In the genomic region with DNA sequence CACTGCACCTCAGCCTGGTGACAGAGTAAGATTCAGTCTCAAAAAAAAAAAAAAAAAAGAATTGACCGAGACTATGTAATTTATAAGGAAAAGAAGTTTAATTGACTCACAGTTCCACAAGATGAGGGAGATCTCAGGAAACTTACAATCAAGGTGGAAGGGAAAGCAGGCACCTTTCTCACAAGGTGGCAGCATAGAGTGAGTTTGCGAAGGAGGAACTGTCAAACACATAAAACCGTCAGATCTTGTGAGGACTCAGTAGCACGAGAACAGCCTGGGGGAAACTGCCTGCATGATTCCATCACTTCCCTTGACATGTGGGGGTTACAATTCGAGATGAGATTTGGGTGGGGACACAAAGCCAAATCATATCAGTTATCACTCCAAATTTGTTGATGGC, we compare ENCODE assay signal across 16 cellular contexts.
DNase-seq lines count a peak whose midpoint lies in the region; ATAC-seq, FAIRE-seq and TF ChIP-seq lines count a peak whose summit lies in the region.
"Had no signal": no experiment of that assay in that cellular context is flagged by ENCODE, and none has a peak within 500 bp of the region (broad histone marks: within the 10 kb centered on the region; RNA-seq: fewer than 3 reads in every experiment).

No MANE protein-coding gene starts in this region.

- H3K4me3 ChIP-seq in DND-41 (ENCODE audit: low read depth in 1 of 2, low read length in 2 of 2) = no peak overlapping the region
- no peak overlapping the region for H3K4me3 ChIP-seq in OCI-LY1 (ENCODE audit: low read depth, low read length, poor library complexity, severe bottlenecking)
- no peak overlapping the region for H3K4me3 ChIP-seq in iPS DF 6.9 (ENCODE audit: low read length)
- H3K4me3 ChIP-seq in lower leg skin (ENCODE audit: low read depth, poor library complexity, severe bottlenecking) = no peak overlapping the region
- H3K4me3 ChIP-seq: gastroesophageal sphincter, lower lobe of right lung had no signal

- H2AFZ ChIP-seq in DND-41 (ENCODE audit: low read depth, low read length) (no peak overlapping the region), OCI-LY1 (ENCODE audit: low read length) (no peak overlapping the region)

- H3K4me2 ChIP-seq in DND-41 (ENCODE audit: insufficient read depth, low read length) = no peak overlapping the region
- H3K4me2 ChIP-seq in OCI-LY1 (ENCODE audit: low read length) = no peak overlapping the region

- DNase-seq in DND-41 (peak; percentile 10), iPS DF 6.9 (ENCODE audit: low read depth, low spot score) (peak; percentile 9), nucleus accumbens (lab: John Stamatoyannopoulos, UW) (no peak), GM19239 (ENCODE audit: insufficient read length, low spot score) (no peak), lower leg skin (ENCODE audit: low spot score in 2 of 2) (no peak)
- no peak for DNase-seq in NK-92 treated with Interleukin-12 subunit alpha and Interleukin-12 subunit beta, amount 100 ng/mL, for 24 hours (lab: John Stamatoyannopoulos, UW)
- DNase-seq: activated T-cell treated with anti-CD3 and anti-CD28 coated beads for 4 hours; amniotic stem cell; lower lobe of right lung; NCI-H1092 treated with DMSO at 0.1 percent for 48 hours; NCI-H748 treated with DMSO at 0.1 percent for 48 hours; stimulated activated naive CD8-positive, alpha-beta T cell treated with anti-CD3 and anti-CD28 coated beads, Interleukin-15, amount 100 ng/mL, for 72 hours; T1000 had no signal

- TF ChIP-seq CTCF in DND-41 (IDR thresholded peaks at IDR 0.05; ENCODE audit: borderline replicate concordance, extremely low read depth, low read length, poor library complexity, severe bottlenecking) = peak; percentile 46
- peak; percentile 46; the same call in 1 of the 2 replicates for TF ChIP-seq CTCF in OCI-LY1 (IDR thresholded peaks at IDR 0.05; ENCODE audit: low read length)
- TF ChIP-seq CTCF in lower leg skin (IDR thresholded peaks at IDR 0.05) = no peak

- intact Hi-C loops in lower leg skin (cut with DNase I; ENCODE audit: low total_unique reads) = no loop called here

- H3F3A ChIP-seq in OCI-LY1 (ENCODE audit: insufficient read depth, low read length) = no peaks in the 10 kb centered on the region

- H3K27me3 ChIP-seq in DND-41 (ENCODE audit: insufficient read depth, low read length, poor library complexity) (no peaks in the 10 kb centered on the region), OCI-LY1 (ENCODE audit: insufficient read depth, low read length) (no peaks in the 10 kb centered on the region), iPS DF 6.9 (ENCODE audit: control insufficient read depth, insufficient read depth, low read length) (no peaks in the 10 kb centered on the region)
- H3K27me3 ChIP-seq: gastroesophageal sphincter had no signal

- FAIRE-seq in GM19239 (lab: Jason Lieb, UNC) = no peak

- no peak for ATAC-seq in DND-41 (ENCODE audit: insufficient read depth, low read depth)
- peak; percentile 74 for ATAC-seq in GM18867 (IDR thresholded peaks at IDR 0.05; ENCODE audit: unreplicated experiment)
- ATAC-seq: gastroesophageal sphincter; lower lobe of right lung; stimulated activated naive CD8-positive, alpha-beta T cell treated with anti-CD3 and anti-CD28 coated beads, Interleukin-15, amount 100 ng/mL, for 72 hours had no signal

- H3K79me2 ChIP-seq in DND-41 (ENCODE audit: insufficient read depth, low read length) (no peaks in the 10 kb centered on the region), OCI-LY1 (ENCODE audit: insufficient read depth, low read length) (no peaks in the 10 kb centered on the region)

- no peak overlapping the region for H3K9ac ChIP-seq in DND-41 (ENCODE audit: low read depth, low read length)
- no peak overlapping the region for H3K9ac ChIP-seq in OCI-LY1 (ENCODE audit: low read length)

- no peaks in the 10 kb centered on the region for H4K20me1 ChIP-seq in DND-41 (ENCODE audit: insufficient read depth, low read length)
- no peaks in the 10 kb centered on the region for H4K20me1 ChIP-seq in OCI-LY1 (ENCODE audit: insufficient read depth, low read length)

- no peak overlapping the region for H3K27ac ChIP-seq in DND-41 (ENCODE audit: low read length)
- no peak overlapping the region for H3K27ac ChIP-seq in OCI-LY1 (ENCODE audit: low read depth, low read length, poor library complexity, severe bottlenecking)
- H3K27ac ChIP-seq in iPS DF 6.9 (ENCODE audit: low read length) = no peak overlapping the region
- H3K27ac ChIP-seq: gastroesophageal sphincter, lower lobe of right lung had no signal

- no peaks in the 10 kb centered on the region for H3K9me3 ChIP-seq in DND-41 (ENCODE audit: insufficient read depth, low read length, severe bottlenecking)
- H3K9me3 ChIP-seq in OCI-LY1 (ENCODE audit: low read length) = no peaks in the 10 kb centered on the region
- no peaks in the 10 kb centered on the region for H3K9me3 ChIP-seq in iPS DF 6.9 (ENCODE audit: control insufficient read depth, insufficient read depth, low read length)
- H3K9me3 ChIP-seq: lower lobe of right lung had no signal

- H3K36me3 ChIP-seq in DND-41 (ENCODE audit: insufficient read depth, low read length) (no peaks in the 10 kb centered on the region), OCI-LY1 (ENCODE audit: insufficient read depth, low read length) (no peaks in the 10 kb centered on the region), iPS DF 6.9 (ENCODE audit: control insufficient read depth, insufficient read depth, low read length) (no peaks in the 10 kb centered on the region)
- H3K36me3 ChIP-seq: gastroesophageal sphincter, lower lobe of right lung had no signal

- peaks cover 3% of the 10 kb centered on the region; the same call in 1 of the 2 replicates for H3K4me1 ChIP-seq in DND-41 (ENCODE audit: insufficient read depth, low read length)
- no peaks in the 10 kb centered on the region for H3K4me1 ChIP-seq in OCI-LY1 (ENCODE audit: insufficient read depth, low read length, severe bottlenecking)
- no peaks in the 10 kb centered on the region for H3K4me1 ChIP-seq in iPS DF 6.9 (ENCODE audit: control insufficient read depth, insufficient read depth, low read length)
- H3K4me1 ChIP-seq: gastroesophageal sphincter, lower lobe of right lung had no signal

- WGBS in iPS DF 6.9 (ENCODE audit: insufficient coverage, insufficient read length) = no CpG with 5 or more reads among the region's 5 CpGs
- WGBS in lower leg skin, 2 donors = 23 to 24% methylated on average over 5 of the region's 5 CpGs

- no peaks in the 10 kb centered on the region for H3K9me2 ChIP-seq in OCI-LY1 (ENCODE audit: low read depth, low read length)

- no peak for TF ChIP-seq POLR2A in lower leg skin (IDR thresholded peaks at IDR 0.05)

Comparison
In these comparisons a context has a peak if more than half of its experiments do, and no peak if none do; other contexts are left out.
1. DNase-seq: peak in DND-41 (single experiment) and iPS DF 6.9 (single experiment); none in nucleus accumbens (0 of 56), GM19239 (single experiment), lower leg skin (0 of 2) and NK-92 treated with Interleukin-12 subunit alpha and Interleukin-12 subunit beta, amount 100 ng/mL, for 24 hours (single experiment).
2. CTCF ChIP-seq: peak in DND-41 (single experiment) and OCI-LY1 (single experiment); none in lower leg skin (0 of 3).